Comparison of ENCODE assay signal across 12 cellular contexts in genomic region chr10:24930427-24930826, GRCh38. TPM values are rescaled to one million over a fixed set of nuclear protein-coding genes. Genes with fewer than 3 reads are reported as not detected.
A peak's percentile ranks its signal among the peaks of the same experiment; 100 is the strongest.
DNase-seq lines count a peak whose midpoint lies in the region; ATAC-seq lines count a peak whose summit lies in the region.
"Had no signal": no experiment of that assay in that cellular context is flagged by ENCODE, and none has a peak within 500 bp of the region (broad histone marks: within the 10 kb centered on the region; RNA-seq: fewer than 3 reads in every experiment).

No MANE protein-coding gene starts in this region.

- H3K36me3 Mint-ChIP-seq in immature natural killer cell = peaks cover 0 to 5% (median 0%) of the 10 kb centered on the region in 3 donors

- no peak overlapping the region for H3K27ac Mint-ChIP-seq in immature natural killer cell

- no peaks in the 10 kb centered on the region for H3K9me3 Mint-ChIP-seq in immature natural killer cell

- H3K4me1 Mint-ChIP-seq in immature natural killer cell = peaks cover 29 to 46% of the 10 kb centered on the region in 2 donors

- peak; percentile 89 for ATAC-seq in GM18858 (IDR thresholded peaks at IDR 0.05; ENCODE audit: unreplicated experiment)
- ATAC-seq in GM21786 (IDR thresholded peaks at IDR 0.05; ENCODE audit: unreplicated experiment) = peak; percentile 82
- ATAC-seq in HG03354 (IDR thresholded peaks at IDR 0.05; ENCODE audit: poor library complexity, severe bottlenecking, unreplicated experiment) = peak; percentile 53
- no peak for ATAC-seq in HG03135 (IDR thresholded peaks at IDR 0.05; ENCODE audit: unreplicated experiment)
- ATAC-seq: HepG2, SK-N-SH treated with all-trans-retinoic acid at 6 μM for 48 hours had no signal

- H3K4me3 Mint-ChIP-seq in immature natural killer cell = no peak overlapping the region

- peaks cover 0 to 3% (median 3%) of the 10 kb centered on the region in 3 donors for H3K27me3 Mint-ChIP-seq in immature natural killer cell (ENCODE audit: low read depth in 3 of 3)

- DNase-seq in germinal center (ENCODE audit: low spot score) = peak; percentile 14
- DNase-seq in ureter (ENCODE audit: low spot score) = no peak
- no peak for DNase-seq in T-helper 1 cell
- DNase-seq in immature natural killer cell = no peak
- DNase-seq: activated CD4-positive, alpha-beta T cell treated with anti-CD3 and anti-CD28 coated beads for 48 hours; stimulated activated CD4-positive, alpha-beta T cell treated with anti-CD3 and anti-CD28 coated beads, Interleukin-4, amount 100 ng/mL, for 24 hours had no signal

RNA-seq across cellular contexts. Expression of gene PRTFDC1, which starts 22.0 kb away (rescaled TPM):
- total RNA-seq in ureter = 8.5 TPM
- polyA plus RNA-seq in immature natural killer cell = 1 to 10 TPM in 1 of 3 donors, under 1 TPM in 1, not detected in 1; 0.40 to 1.3 TPM
- total RNA-seq: HepG2 had no signal
- polyA plus RNA-seq: HepG2 had no signal
